In genomic region chr11:11071483-11071882, GRCh38 we compare ENCODE assay signal across 19 cellular contexts.
DNase-seq lines count a peak whose midpoint lies in the region; ATAC-seq, FAIRE-seq and TF ChIP-seq lines count a peak whose summit lies in the region.
"Had no signal": no experiment of that assay in that cellular context is flagged by ENCODE, and none has a peak within 500 bp of the region (broad histone marks: within the 10 kb centered on the region; RNA-seq: fewer than 3 reads in every experiment).

No MANE protein-coding gene starts in this region.

- no peak for TF ChIP-seq POLR2A in H1 (IDR thresholded peaks at IDR 0.05; ENCODE audit: control extremely low read depth in 1 of 2, low read depth in 2 of 2, low read length in 2 of 2)

- H2AFZ ChIP-seq in H1 (ENCODE audit: low read length) = no peak overlapping the region
- no peak overlapping the region for H2AFZ ChIP-seq in neuronal stem cell (ENCODE audit: low read length)

- H3K79me1 ChIP-seq in H1 (ENCODE audit: low read depth, low read length) = no peaks in the 10 kb centered on the region
- no peaks in the 10 kb centered on the region for H3K79me1 ChIP-seq in neuronal stem cell (ENCODE audit: low read depth, low read length)

- DNase-seq in H1 (ENCODE audit: low read depth in 1 of 2, low spot score in 2 of 2) (no peak), neuronal stem cell (ENCODE audit: low spot score) (no peak), heart right ventricle (no peak), upper lobe of right lung (no peak), NCI-H1694 treated with DMSO at 0.1 percent for 48 hours (lab: John Stamatoyannopoulos, UW) (no peak), amygdala (lab: John Stamatoyannopoulos, UW) (no peak)
- DNase-seq: BE2C; CD4-positive, alpha-beta T cell; COR-L47; DMS79; Kasumi-1; NCI-H2081 treated with DMSO at 0.1 percent for 48 hours; NK-92 treated with Interleukin-12 subunit alpha and Interleukin-12 subunit beta, amount 100 ng/mL, for 24 hours had no signal

- H3K79me2 ChIP-seq in H1 (ENCODE audit: control insufficient read depth in 1 of 2, insufficient read depth in 2 of 2, low read length in 2 of 2) = no peaks in the 10 kb centered on the region

- H3K23ac ChIP-seq in H1 (ENCODE audit: insufficient read length) = no peak overlapping the region
- no peak overlapping the region for H3K23ac ChIP-seq in neuronal stem cell (ENCODE audit: low read depth, low read length, poor library complexity)

- H2AK5ac ChIP-seq in H1 (ENCODE audit: low read depth, low read length) (no peak overlapping the region), neuronal stem cell (ENCODE audit: low read depth, low read length) (peak overlapping the region; percentile 40)

- H3K18ac ChIP-seq in H1 (ENCODE audit: extremely low read depth, low read length) (peak overlapping the region; percentile 65), neuronal stem cell (ENCODE audit: low read length) (no peak overlapping the region)

- intact Hi-C loops in heart right ventricle (cut with DNase I) (loop anchor here in 1 of 10 donors (10.0 kb wide), 1 partner anchor 153 kb away; no protein-coding TSS in a partner anchor), upper lobe of right lung (cut with DNase I) (no loop called here)

- H3K4me3 ChIP-seq in BLaER1 treated with 17β-estradiol and CSF1 and Interleukin-3, amounts not matched to agents 10 nM and 100 nM = no peak overlapping the region
- H3K4me3 ChIP-seq in HUES48 (ENCODE audit: low read depth, low read length) (no peak overlapping the region), H1 (ENCODE audit: extremely low read depth in 1 of 4, insufficient read depth in 2 of 4, low read depth in 3 of 4, low read length in 4 of 4) (no peak overlapping the region), neuronal stem cell (ENCODE audit: low read length in 2 of 2) (no peak overlapping the region), heart right ventricle (no peak overlapping the region), upper lobe of right lung (no peak overlapping the region)
- H3K4me3 ChIP-seq: GM12878, SJSA1 had no signal

- H2BK15ac ChIP-seq in H1 (ENCODE audit: low read length) (peak overlapping the region; percentile 84), neuronal stem cell (ENCODE audit: low read length) (no peak overlapping the region)

- no peak for TF ChIP-seq RAD21 in H1 (IDR thresholded peaks at IDR 0.05 in 1 of 2, conservative IDR thresholded peaks at IDR 0.05 in 1 of 2; ENCODE audit: low read depth in 2 of 2, low read length in 2 of 2)

- CTCF ChIA-PET in H1 (lab: Charles Lee; ENCODE audit: partially characterized antibody) = interaction anchor here (0.6 to 4.3 kb wide), 8 partner anchors 21 to 568 kb away, joined by 3 to 29 read pairs (median 3); no protein-coding TSS in a partner anchor

- no peak overlapping the region for H3K4ac ChIP-seq in H1 (replicated peaks; ENCODE audit: insufficient read length, low read depth, low read length)
- no peak overlapping the region for H3K4ac ChIP-seq in neuronal stem cell (ENCODE audit: low read length)

- H4K5ac ChIP-seq in H1 (ENCODE audit: insufficient read length, low read depth, low read length) = no peak overlapping the region

- peak overlapping the region; percentile 75; the same call in 1 of the 2 replicates for H2BK20ac ChIP-seq in H1 (ENCODE audit: low read length)

- H4K91ac ChIP-seq in H1 (replicated peaks; ENCODE audit: insufficient read length, low read length) = peak overlapping the region; percentile 12
- no peak overlapping the region for H4K91ac ChIP-seq in neuronal stem cell (ENCODE audit: low read depth, low read length, poor library complexity)

- no peak overlapping the region for H4K8ac ChIP-seq in H1 (ENCODE audit: extremely low read depth, insufficient read depth, low read length)
- no peak overlapping the region for H4K8ac ChIP-seq in neuronal stem cell (ENCODE audit: low read depth, low read length)

- TF ChIP-seq CTCF in H1 (IDR thresholded peaks at IDR 0.05; ENCODE audit: control extremely low read depth in 1 of 3, insufficient read depth in 1 of 3, low read depth in 1 of 3, low read length in 3 of 3) (no peak), heart right ventricle (IDR thresholded peaks at IDR 0.05) (no peak), upper lobe of right lung (IDR thresholded peaks at IDR 0.05) (no peak)

- H2BK12ac ChIP-seq in H1 (ENCODE audit: low read depth, low read length) (peak overlapping the region; percentile 97), neuronal stem cell (ENCODE audit: low read length) (no peak overlapping the region)

- H3K27ac ChIP-seq in BLaER1 treated with 17β-estradiol and CSF1 and Interleukin-3, amounts not matched to agents 10 nM and 100 nM = no peak overlapping the region
- peak overlapping the region; percentile 40 for H3K27ac ChIP-seq in HUES48 (ENCODE audit: low read depth, low read length)
- no peak overlapping the region for H3K27ac ChIP-seq in H1 (ENCODE audit: low read depth, low read length)
- no peak overlapping the region for H3K27ac ChIP-seq in neuronal stem cell (replicated peaks; ENCODE audit: low read length)
- no peak overlapping the region for H3K27ac ChIP-seq in heart right ventricle
- no peak overlapping the region for H3K27ac ChIP-seq in upper lobe of right lung
- H3K27ac ChIP-seq: SJSA1 had no signal

- H2BK5ac ChIP-seq in H1 (ENCODE audit: low read depth, low read length) (peak overlapping the region; percentile 30; the same call in 1 of the 2 replicates), neuronal stem cell (ENCODE audit: low read length) (no peak overlapping the region)

- POLR2A ChIA-PET in H1 (lab: Charles Lee; ENCODE audit: partially characterized antibody) = interaction anchor here (0.6 to 1.1 kb wide), 2 partner anchors 74 to 248 kb away, joined by 3 read pairs; no protein-coding TSS in a partner anchor

- ATAC-seq in heart right ventricle (no peak), upper lobe of right lung (no peak)
- ATAC-seq: GM12878, Right ventricle myocardium inferior had no signal

- no peak overlapping the region for H3K56ac ChIP-seq in H1 (replicated peaks; ENCODE audit: insufficient read length, low read depth, low read length)

- H4K20me1 ChIP-seq in BLaER1 treated with 17β-estradiol and CSF1 and Interleukin-3, amounts not matched to agents 10 nM and 100 nM = no peaks in the 10 kb centered on the region
- H4K20me1 ChIP-seq in H1 (replicated peaks in 1 of 2; ENCODE audit: control insufficient read depth in 1 of 2, insufficient read depth in 2 of 2, low read length in 2 of 2) = no peaks in the 10 kb centered on the region

- TF ChIP-seq EP300 in H1 (IDR thresholded peaks at IDR 0.05; ENCODE audit: borderline replicate concordance in 1 of 2, low read depth in 2 of 2, low read length in 2 of 2) = no peak

- H3K23me2 ChIP-seq in H1 (ENCODE audit: low read depth, low read length) = no peaks in the 10 kb centered on the region; the same call in 1 of the 2 replicates

- no peaks in the 10 kb centered on the region for H3K9me3 ChIP-seq in BLaER1 treated with 17β-estradiol and CSF1 and Interleukin-3, amounts not matched to agents 10 nM and 100 nM (replicated peaks in 1 of 11)
- no peaks in the 10 kb centered on the region for H3K9me3 ChIP-seq in HUES48 (ENCODE audit: control insufficient read depth, insufficient read depth, low read length)
- H3K9me3 ChIP-seq in H1 (ENCODE audit: insufficient read depth in 2 of 2, low read depth in 1 of 2, low read length in 1 of 2) = no peaks in the 10 kb centered on the region
- no peaks in the 10 kb centered on the region for H3K9me3 ChIP-seq in neuronal stem cell (replicated peaks in 1 of 2; ENCODE audit: control insufficient read depth in 2 of 2, insufficient read depth in 1 of 2, low read depth in 1 of 2, low read length in 2 of 2)
- no peaks in the 10 kb centered on the region for H3K9me3 ChIP-seq in heart right ventricle
- H3K9me3 ChIP-seq in upper lobe of right lung = no peaks in the 10 kb centered on the region
- H3K9me3 ChIP-seq: BE2C, SJSA1 had no signal

- 73% methylated on average over 1 of the region's 1 CpG; no CpG with 5 or more reads in 1 of the 2 experiments for WGBS in H1 (ENCODE audit: extremely low coverage in 1 of 2, insufficient coverage in 1 of 2, insufficient read length in 1 of 2, insufficient replicate concordance in 2 of 2, low coverage in 1 of 2, low lambda C conversion rate in 2 of 2, missing lambda C conversion rate in 1 of 2), 2 experiments
- WGBS in neuronal stem cell (ENCODE audit: extremely low coverage in 2 of 2, insufficient read length in 2 of 2, insufficient replicate concordance in 1 of 2), 2 donors = no CpG with 5 or more reads among the region's 1 CpG
- WGBS in heart right ventricle, 2 donors = 61 to 62% methylated on average over 1 of the region's 1 CpG

- no peak overlapping the region for H3K9ac ChIP-seq in BLaER1 treated with 17β-estradiol and CSF1 and Interleukin-3, amounts not matched to agents 10 nM and 100 nM
- H3K9ac ChIP-seq in HUES48 (ENCODE audit: low read depth, low read length) (no peak overlapping the region), H1 (replicated peaks in 1 of 4; ENCODE audit: extremely low read depth in 1 of 4, low read depth in 3 of 4, low read length in 3 of 4) (no peak overlapping the region), neuronal stem cell (ENCODE audit: low read depth, low read length, poor library complexity) (no peak overlapping the region)

- FAIRE-seq in H1 (lab: Jason Lieb, UNC) = no peak
- FAIRE-seq: GM12878, RCC 7860 had no signal

- peaks cover 0 to 38% (median 25%) of the 10 kb centered on the region in 10 experiments; a peak in 15 of 20 replicates for H3K4me1 ChIP-seq in BLaER1 treated with 17β-estradiol and CSF1 and Interleukin-3, amounts not matched to agents 10 nM and 100 nM
- peaks cover 23% of the 10 kb centered on the region for H3K4me1 ChIP-seq in HUES48 (ENCODE audit: control insufficient read depth, insufficient read depth, low read length)
- peaks cover 1 to 11% (median 5%) of the 10 kb centered on the region in 4 experiments for H3K4me1 ChIP-seq in H1 (replicated peaks in 1 of 4; ENCODE audit: control insufficient read depth in 3 of 4, insufficient read depth in 4 of 4, low read length in 3 of 4)
- H3K4me1 ChIP-seq in neuronal stem cell (ENCODE audit: control insufficient read depth in 2 of 2, insufficient read depth in 1 of 2, low read depth in 1 of 2, low read length in 2 of 2) = peaks cover 0 to 4% of the 10 kb centered on the region in 2 donors
- no peaks in the 10 kb centered on the region for H3K4me1 ChIP-seq in heart right ventricle
- peaks cover 6% of the 10 kb centered on the region for H3K4me1 ChIP-seq in upper lobe of right lung
- H3K4me1 ChIP-seq: BE2C, SJSA1 had no signal

- no peaks in the 10 kb centered on the region for H3K36me3 ChIP-seq in BLaER1 treated with 17β-estradiol and CSF1 and Interleukin-3, amounts not matched to agents 10 nM and 100 nM
- H3K36me3 ChIP-seq in HUES48 (ENCODE audit: control insufficient read depth, insufficient read depth, low read length) = no peaks in the 10 kb centered on the region
- H3K36me3 ChIP-seq in H1 (ENCODE audit: control insufficient read depth in 2 of 4, insufficient read depth in 4 of 4, low read length in 3 of 4) = no peaks in the 10 kb centered on the region
- no peaks in the 10 kb centered on the region for H3K36me3 ChIP-seq in neuronal stem cell (replicated peaks in 1 of 2; ENCODE audit: control insufficient read depth in 2 of 2, insufficient read depth in 2 of 2, low read length in 2 of 2)
- H3K36me3 ChIP-seq in heart right ventricle = no peaks in the 10 kb centered on the region
- no peaks in the 10 kb centered on the region for H3K36me3 ChIP-seq in upper lobe of right lung
- H3K36me3 ChIP-seq: BE2C, SJSA1 had no signal

- H3K4me2 ChIP-seq in BLaER1 treated with 17β-estradiol and CSF1 and Interleukin-3, amounts not matched to agents 10 nM and 100 nM = peak overlapping the region in 9 of 11 experiments; percentile 22 to 76 (median 51); a peak in 15 of 22 replicates
- H3K4me2 ChIP-seq in H1 (ENCODE audit: insufficient read depth in 1 of 2, low read depth in 2 of 2, low read length in 2 of 2) (no peak overlapping the region), neuronal stem cell (ENCODE audit: insufficient read depth, low read length, poor library complexity, severe bottlenecking) (no peak overlapping the region)

- H3K14ac ChIP-seq in H1 (ENCODE audit: insufficient read length) = no peak overlapping the region
- no peak overlapping the region for H3K14ac ChIP-seq in neuronal stem cell (ENCODE audit: low read length)

- no peak overlapping the region for H2BK120ac ChIP-seq in H1 (replicated peaks; ENCODE audit: low read depth, low read length)
- no peak overlapping the region for H2BK120ac ChIP-seq in neuronal stem cell (ENCODE audit: low read depth, low read length)

- H3K27me3 ChIP-seq in BLaER1 treated with 17β-estradiol and CSF1 and Interleukin-3, amounts not matched to agents 10 nM and 100 nM = no peaks in the 10 kb centered on the region
- no peaks in the 10 kb centered on the region for H3K27me3 ChIP-seq in HUES48 (ENCODE audit: control insufficient read depth, insufficient read depth, low read length)
- H3K27me3 ChIP-seq in H1 (replicated peaks in 1 of 4; ENCODE audit: control insufficient read depth in 3 of 4, extremely low read depth in 1 of 4, insufficient read depth in 3 of 4, low read length in 3 of 4) = 0 out of 7 replicates have a peak, but pooled peaks cover 0 to 4% (median 0%) of the 10 kb centered on the region in 4 experiments
- H3K27me3 ChIP-seq in neuronal stem cell (ENCODE audit: control insufficient read depth in 3 of 3, insufficient read depth in 3 of 3, low read depth in 1 of 3, low read length in 3 of 3) = no peaks in the 10 kb centered on the region
- H3K27me3 ChIP-seq in heart right ventricle = peaks cover 0 to 2% (median 0%) of the 10 kb centered on the region in 7 donors
- no peaks in the 10 kb centered on the region for H3K27me3 ChIP-seq in upper lobe of right lung
- H3K27me3 ChIP-seq: BE2C, SJSA1 had no signal

Comparison
In these comparisons a context has a peak if more than half of its experiments do, and no peak if none do; other contexts are left out.
1. H3K4me2 ChIP-seq: peak in BLaER1 treated with 17β-estradiol and CSF1 and Interleukin-3, amounts not matched to agents 10 nM and 100 nM (9 of 11); none in H1 (0 of 2) and neuronal stem cell (single experiment).